Comparison of ENCODE assay signal across 1 cellular context in genomic region chr11:26909429-26910009, GRCh38.
TF ChIP-seq lines count a peak whose summit lies in the region.

No MANE protein-coding gene starts in this region.

TF ChIP-seq in liver, 16 proteins besides CTCF, POLR2A, EP300 and RAD21 (continued from another document):
- no peak for TF ChIP-seq ZBTB33 (IDR thresholded peaks at IDR 0.05)
- no peak for TF ChIP-seq YY1 (IDR thresholded peaks at IDR 0.05)
TF ChIP-seq in liver: peak in this region for 3.
